ENCODE assay signal across 19 cellular contexts in the genomic region with DNA sequence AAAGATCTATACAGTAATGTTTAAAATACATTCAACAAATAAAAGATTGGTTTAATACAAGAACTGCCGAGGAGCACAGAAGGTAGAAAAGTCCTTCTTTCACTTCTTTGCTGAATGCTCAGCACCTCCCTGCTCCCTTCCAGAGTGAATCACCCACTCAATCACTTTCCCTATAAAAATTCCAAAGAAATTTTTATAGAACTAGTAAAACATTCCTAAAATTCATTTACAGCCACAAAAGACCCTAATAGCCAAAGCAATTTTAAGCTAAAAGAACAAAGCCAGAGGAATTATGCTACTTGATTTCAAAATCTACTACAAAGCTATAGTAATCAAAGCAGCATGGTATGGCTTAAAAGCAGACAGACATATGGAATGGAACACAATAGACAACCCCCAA.
DNase-seq lines count a peak whose midpoint lies in the region; ATAC-seq and TF ChIP-seq lines count a peak whose summit lies in the region.
"Had no signal": no experiment of that assay in that cellular context is flagged by ENCODE, and none has a peak within 500 bp of the region (broad histone marks: within the 10 kb centered on the region; RNA-seq: fewer than 3 reads in every experiment).

No MANE protein-coding gene starts in this region.

- H3K79me2 ChIP-seq in PC-3 (ENCODE audit: low read length): no peaks in the 10 kb centered on the region
- no peaks in the 10 kb centered on the region for H3K79me2 ChIP-seq in osteoblast (ENCODE audit: insufficient read depth, low read length)

- peak overlapping the region; percentile 32; the same call in 1 of the 2 replicates for H3K4me3 ChIP-seq in PC-3 (ENCODE audit: low read length)
- no peak overlapping the region for H3K4me3 ChIP-seq in osteoblast (ENCODE audit: insufficient read depth, low read length)
- no peak overlapping the region for H3K4me3 ChIP-seq in brain microvascular endothelial cell (ENCODE audit: low read depth, low read length)
- H3K4me3 ChIP-seq: K562, SJSA1 had no signal

- peak; percentile 0 for DNase-seq in Caki2 (ENCODE audit: low read depth)
- DNase-seq in HS-27A (ENCODE audit: low read depth): peak; percentile 9
- peak; percentile 61 for DNase-seq in PC-3
- no peak for DNase-seq in osteoblast (ENCODE audit: insufficient read length, low spot score, missing footprints)
- DNase-seq in NCI-H526 (lab: John Stamatoyannopoulos, UW): no peak
- DNase-seq in brain microvascular endothelial cell: no peak
- no peak for DNase-seq in Calu3
- DNase-seq: DMS 273 treated with DMSO at 0.1 percent for 48 hours, H7, MV-4-11, NCI-H1417, NCI-H187, NCI-H2107, NCI-H510A treated with DMSO at 0.1 percent for 48 hours, T-helper 17 cell had no signal

- CTCF ChIA-PET in PC-3 (lab: Charles Lee) (no interaction called here), Calu3 (lab: Charles Lee) (no interaction called here)

- H3K27me3 ChIP-seq in PC-3 (ENCODE audit: low read length): no peaks in the 10 kb centered on the region
- no peaks in the 10 kb centered on the region for H3K27me3 ChIP-seq in osteoblast (ENCODE audit: insufficient read depth, low read length)
- H3K27me3 ChIP-seq in brain microvascular endothelial cell (replicated peaks): no peaks in the 10 kb centered on the region
- H3K27me3 ChIP-seq: SJSA1 had no signal

- H3K9me2 ChIP-seq in PC-3 (replicated peaks; ENCODE audit: low read length): no peaks in the 10 kb centered on the region

- ATAC-seq in PC-3: peak; percentile 88
- ATAC-seq in GM18519 (IDR thresholded peaks at IDR 0.05; ENCODE audit: low FRiP score, unreplicated experiment): no peak
- ATAC-seq: K562, T-helper 17 cell had no signal

- peak overlapping the region; percentile 17; the same call in 1 of the 2 replicates for H3K4me2 ChIP-seq in PC-3 (ENCODE audit: low read length)
- H3K4me2 ChIP-seq in osteoblast (ENCODE audit: insufficient read depth, low read length): peak overlapping the region; percentile 17

- H3K36me3 Mint-ChIP-seq in Calu3 (ENCODE audit: insufficient read depth, unreplicated experiment): no peaks in the 10 kb centered on the region

- H3K9me3 ChIP-seq in PC-3 (ENCODE audit: low read length) (peaks cover 3% of the 10 kb centered on the region; the same call in 1 of the 2 replicates), osteoblast (ENCODE audit: low read depth, low read length) (peaks cover 2% of the 10 kb centered on the region)
- H3K9me3 ChIP-seq: SJSA1 had no signal

- H3K36me3 ChIP-seq in PC-3 (ENCODE audit: low read depth, low read length) (no peaks in the 10 kb centered on the region), osteoblast (ENCODE audit: insufficient read depth, low read length) (no peaks in the 10 kb centered on the region), brain microvascular endothelial cell (replicated peaks) (no peaks in the 10 kb centered on the region)
- H3K36me3 ChIP-seq: SJSA1 had no signal

- no peak overlapping the region for H3K27ac Mint-ChIP-seq in Calu3 (ENCODE audit: unreplicated experiment)
- H3K27ac Mint-ChIP-seq: T-helper 17 cell had no signal

- H3K4me1 ChIP-seq in PC-3 (ENCODE audit: insufficient read depth, low read length): peaks cover 5% of the 10 kb centered on the region; the same call in 1 of the 2 replicates
- H3K4me1 ChIP-seq in osteoblast (ENCODE audit: insufficient read depth, low read length): no peaks in the 10 kb centered on the region
- H3K4me1 ChIP-seq: SJSA1 had no signal

- H3K27ac ChIP-seq in PC-3 (ENCODE audit: low read length): no peak overlapping the region
- H3K27ac ChIP-seq in osteoblast (ENCODE audit: low read depth, low read length): no peak overlapping the region
- no peak overlapping the region for H3K27ac ChIP-seq in brain microvascular endothelial cell
- H3K27ac ChIP-seq: C4-2B, SJSA1 had no signal

- H2AFZ ChIP-seq in PC-3 (ENCODE audit: low read length): no peak overlapping the region
- no peak overlapping the region for H2AFZ ChIP-seq in osteoblast (ENCODE audit: low read length)

- POLR2A ChIA-PET in PC-3 (lab: Charles Lee; ENCODE audit: unreplicated experiment): no interaction called here

- no peaks in the 10 kb centered on the region for H3K9me3 Mint-ChIP-seq in Calu3 (ENCODE audit: low read depth, unreplicated experiment)

- intact Hi-C loops in PC-3 (cut with micrococcal nuclease) (no loop called here), Calu3 (cut with micrococcal nuclease; ENCODE audit: unreplicated experiment) (no loop called here)

- H3K4me3 Mint-ChIP-seq in Calu3 (ENCODE audit: low read depth, unreplicated experiment): no peak overlapping the region
- H3K4me3 Mint-ChIP-seq: T-helper 17 cell had no signal

- H3K9ac ChIP-seq in PC-3 (ENCODE audit: low read length): no peak overlapping the region

- BruUV-seq in PC-3 (replicated peaks; lab: Mats Ljungman, UMichigan): no TSS peak
- BruUV-seq in Calu3 (replicated peaks; lab: Mats Ljungman, UMichigan): no TSS peak

- no peaks in the 10 kb centered on the region for H3F3A ChIP-seq in PC-3 (ENCODE audit: low read length, unreplicated experiment)

- no peaks in the 10 kb centered on the region for H4K20me1 ChIP-seq in PC-3 (ENCODE audit: low read length)
- no peaks in the 10 kb centered on the region for H4K20me1 ChIP-seq in osteoblast (ENCODE audit: insufficient read depth, low read length)

- TF ChIP-seq CTCF in PC-3 (conservative IDR thresholded peaks at IDR 0.05; ENCODE audit: low read depth, low read length) (no peak), osteoblast (IDR thresholded peaks at IDR 0.05; ENCODE audit: extremely low read depth, low read depth, low read length) (no peak), brain microvascular endothelial cell (IDR thresholded peaks at IDR 0.05; ENCODE audit: low read depth, low read length, missing control alignments) (no peak), Calu3 (IDR thresholded peaks at IDR 0.05; ENCODE audit: unreplicated experiment) (no peak)

- in situ Hi-C loops in Caki2 (cut with HindIII; ENCODE audit: low pct_unique_long_range_greater_than_20kb, low sequenced_read_pairs): no loop called here
- in situ Hi-C loops in brain microvascular endothelial cell (cut with HindIII; ENCODE audit: low pct_ligation_motif_present, low sequenced_read_pairs): no loop called here

- no peaks in the 10 kb centered on the region for H3K4me1 Mint-ChIP-seq in Calu3 (ENCODE audit: low read depth, unreplicated experiment)
- H3K4me1 Mint-ChIP-seq: T-helper 17 cell had no signal

- H3K27me3 Mint-ChIP-seq in Calu3 (ENCODE audit: unreplicated experiment): no peaks in the 10 kb centered on the region
- H3K27me3 Mint-ChIP-seq: T-helper 17 cell had no signal

Comparison
In these comparisons a context has a peak if more than half of its experiments do, and no peak if none do; other contexts are left out.
1. DNase-seq: peak in Caki2 (single experiment), HS-27A (single experiment) and PC-3 (single experiment); none in osteoblast (single experiment), NCI-H526 (0 of 2), brain microvascular endothelial cell (single experiment) and Calu3 (single experiment).